ENCODE assay signal across 8 cellular contexts in genomic region chr14:100240725-100241032, GRCh38. TPM values are rescaled to one million over a fixed set of nuclear protein-coding genes. Genes with fewer than 3 reads are reported as not detected.
A peak's percentile ranks its signal among the peaks of the same experiment; 100 is the strongest.
DNase-seq lines count a peak whose midpoint lies in the region; ATAC-seq, FAIRE-seq and TF ChIP-seq lines count a peak whose summit lies in the region.

No MANE protein-coding gene starts in this region.

- peaks cover 51% of the 10 kb centered on the region for H3K36me3 Mint-ChIP-seq in activated CD4-positive, alpha-beta T cell treated with anti-CD3 and anti-CD28 coated beads for 36 hours (ENCODE audit: low read depth)
- peaks cover 4% of the 10 kb centered on the region for H3K36me3 Mint-ChIP-seq in astrocyte (ENCODE audit: low read depth, unreplicated experiment)

- no peaks in the 10 kb centered on the region for H3K27me3 Mint-ChIP-seq in activated CD4-positive, alpha-beta T cell treated with anti-CD3 and anti-CD28 coated beads for 36 hours
- H3K27me3 Mint-ChIP-seq in astrocyte (ENCODE audit: low read depth, unreplicated experiment), result no peaks in the 10 kb centered on the region

- peaks cover 54% of the 10 kb centered on the region for H3K4me1 Mint-ChIP-seq in activated CD4-positive, alpha-beta T cell treated with anti-CD3 and anti-CD28 coated beads for 36 hours
- H3K4me1 Mint-ChIP-seq in astrocyte (ENCODE audit: low read depth, unreplicated experiment), result peaks cover 19% of the 10 kb centered on the region

- CTCF ChIA-PET in activated CD4-positive, alpha-beta T cell treated with anti-CD3 and anti-CD28 coated beads for 36 hours (lab: Charles Lee), result interaction anchor here (0.7 to 2.7 kb wide), 21 partner anchors 8 to 174 kb away, joined by 3 to 31 read pairs (median 5); no protein-coding TSS in a partner anchor

- H3K4me3 Mint-ChIP-seq in activated CD4-positive, alpha-beta T cell treated with anti-CD3 and anti-CD28 coated beads for 36 hours, result peak overlapping the region; percentile 83
- H3K4me3 Mint-ChIP-seq in astrocyte (ENCODE audit: unreplicated experiment), result peak overlapping the region; percentile 89

- H3K27me3 ChIP-seq in astrocyte (ENCODE audit: insufficient read depth, low read length) (no peaks in the 10 kb centered on the region), liver (ENCODE audit: control insufficient read depth in 4 of 4, insufficient read depth in 4 of 4, low read length in 3 of 4) (no peaks in the 10 kb centered on the region), thoracic aorta (replicated peaks; ENCODE audit: insufficient read depth) (no peaks in the 10 kb centered on the region)

- peak overlapping the region; percentile 88 for H3K27ac Mint-ChIP-seq in activated CD4-positive, alpha-beta T cell treated with anti-CD3 and anti-CD28 coated beads for 36 hours
- H3K27ac Mint-ChIP-seq in astrocyte (ENCODE audit: unreplicated experiment), result peak overlapping the region; percentile 90

- no peak for TF ChIP-seq RAD21 in liver (IDR thresholded peaks at IDR 0.05)

- FAIRE-seq in astrocyte (lab: Jason Lieb, UNC), result no peak

- intact Hi-C loops in activated CD4-positive, alpha-beta T cell treated with anti-CD3 and anti-CD28 coated beads for 36 hours (cut with DNase I, micrococcal nuclease), result loop anchor here (1.0 to 5.0 kb wide), 8 partner anchors 21 to 1707 kb away; partner anchors contain the start of genes CCNK (in 1 of the 2) and WDR25 (in 1 of the 2)

- H4K20me1 ChIP-seq in astrocyte (ENCODE audit: insufficient read depth, low read length), result peaks cover 71% of the 10 kb centered on the region

- H3K9me3 ChIP-seq in astrocyte (ENCODE audit: insufficient read depth, low read depth, low read length) (no peaks in the 10 kb centered on the region), liver (ENCODE audit: control insufficient read depth in 4 of 4, low read length in 3 of 4) (no peaks in the 10 kb centered on the region), thoracic aorta (no peaks in the 10 kb centered on the region)

- POLR2A ChIA-PET in activated CD4-positive, alpha-beta T cell treated with anti-CD3 and anti-CD28 coated beads for 36 hours (lab: Charles Lee), result interaction anchor here (0.8 to 1.4 kb wide), 3 partner anchors 17 to 134 kb away, joined by 3 to 5 read pairs (median 4); a partner anchor contains a TSS

- DNase-seq in activated CD4-positive, alpha-beta T cell treated with anti-CD3 and anti-CD28 coated beads for 36 hours, result no peak
- no peak for DNase-seq in activated CD4-positive, alpha-beta T cell treated with anti-CD3 and anti-CD28 coated beads for 48 hours
- DNase-seq in astrocyte (ENCODE audit: low read depth) (no peak), thoracic aorta (ENCODE audit: low spot score) (no peak), Ammon's horn (ENCODE audit: low spot score) (no peak)

- H3K79me2 ChIP-seq in astrocyte (ENCODE audit: insufficient read depth, low read length), result peaks cover 87% of the 10 kb centered on the region

- peak overlapping the region; percentile 94 for H3K4me2 ChIP-seq in astrocyte (ENCODE audit: low read length)

- no peak for TF ChIP-seq CTCF in astrocyte (IDR thresholded peaks at IDR 0.05; ENCODE audit: insufficient read depth, low read depth, low read length)
- no peak for TF ChIP-seq CTCF in liver (IDR thresholded peaks at IDR 0.05; ENCODE audit: low read depth, low read length, missing input control)
- TF ChIP-seq CTCF in thoracic aorta (IDR thresholded peaks at IDR 0.05), result no peak

- no peaks in the 10 kb centered on the region for H3K9me3 Mint-ChIP-seq in activated CD4-positive, alpha-beta T cell treated with anti-CD3 and anti-CD28 coated beads for 36 hours (ENCODE audit: low read depth)
- H3K9me3 Mint-ChIP-seq in astrocyte (ENCODE audit: unreplicated experiment), result peaks cover 1% of the 10 kb centered on the region

- H3K4me3 ChIP-seq in astrocyte (ENCODE audit: insufficient read depth, low read depth, low read length), result peak overlapping the region; percentile 76
- peak overlapping the region; percentile 39 to 98 (median 63) for H3K4me3 ChIP-seq in liver (ENCODE audit: low read depth in 1 of 3, low read length in 3 of 3)
- peak overlapping the region; percentile 84 for H3K4me3 ChIP-seq in thoracic aorta

- H3K36me3 ChIP-seq in astrocyte (ENCODE audit: insufficient read depth, low read length) (no peaks in the 10 kb centered on the region), liver (ENCODE audit: control insufficient read depth in 4 of 4, insufficient read depth in 3 of 4, low read depth in 1 of 4, low read length in 3 of 4) (peaks cover 0 to 2% (median 0%) of the 10 kb centered on the region in 4 donors), thoracic aorta (no peaks in the 10 kb centered on the region)

- H3K4me1 ChIP-seq in astrocyte (ENCODE audit: insufficient read depth, low read length), result peaks cover 19% of the 10 kb centered on the region
- peaks cover 13 to 44% (median 42%) of the 10 kb centered on the region in 4 donors for H3K4me1 ChIP-seq in liver (ENCODE audit: control insufficient read depth in 4 of 4, insufficient read depth in 4 of 4, low read length in 3 of 4)
- H3K4me1 ChIP-seq in thoracic aorta (ENCODE audit: control insufficient read depth in 1 of 2, low read depth in 2 of 2), result peaks cover 42 to 59% of the 10 kb centered on the region in 2 donors

- peak overlapping the region; percentile 94 for H3K9ac ChIP-seq in astrocyte (ENCODE audit: low read length)
- peak overlapping the region; percentile 84 to 95 for H3K9ac ChIP-seq in liver (ENCODE audit: low read depth in 1 of 2, low read length in 2 of 2)

- no peak for ATAC-seq in activated CD4-positive, alpha-beta T cell treated with anti-CD3 and anti-CD28 coated beads for 36 hours
- ATAC-seq in thoracic aorta (ENCODE audit: insufficient number of reproducible peaks, low FRiP score, low read depth), result no peak
- no peak for ATAC-seq in GM18907 (IDR thresholded peaks at IDR 0.05; ENCODE audit: unreplicated experiment)
- ATAC-seq in GM19397 (IDR thresholded peaks at IDR 0.05; ENCODE audit: unreplicated experiment), result no peak

- H3K27ac ChIP-seq in astrocyte (ENCODE audit: low read depth, low read length) (peak overlapping the region; percentile 92), liver (ENCODE audit: low read depth in 1 of 2, low read length in 2 of 2) (peak overlapping the region; percentile 79 to 92), thoracic aorta (peak overlapping the region; percentile 86 to 87)

- WGBS in liver, result 2% methylated on average over 7 of the region's 7 CpGs

- no peak overlapping the region for H2AFZ ChIP-seq in astrocyte (ENCODE audit: low read depth, low read length)

TF ChIP-seq in liver, 16 proteins besides CTCF, POLR2A, EP300 and RAD21:
- TF ChIP-seq RXRA (IDR thresholded peaks at IDR 0.05), result no peak
- peak; percentile 37 for TF ChIP-seq TAF1 (conservative IDR thresholded peaks at IDR 0.05)
- TF ChIP-seq JUND (IDR thresholded peaks at IDR 0.05), result peak in 1 of 2 donors; percentile 39
TF ChIP-seq in liver: peak in this region for 2.

RNA-seq across cellular contexts. Expression of gene YY1, which starts 1.7 kb away (rescaled TPM):
- total RNA-seq in activated CD4-positive, alpha-beta T cell treated with anti-CD3 and anti-CD28 coated beads for 36 hours, result 100 to 1,000 TPM in 1 of 2 experiments, 10 to 100 TPM in 1; 99.7 to 104 TPM
- total RNA-seq in astrocyte (84.5 and 87.5 TPM in 2 replicates), liver (10 to 100 TPM; 30.0 to 37.4 TPM), thoracic aorta (10 to 100 TPM; 42.8 to 52.3 TPM)
- 10 to 100 TPM; 15.8 to 27.5 TPM for polyA plus RNA-seq in liver
